Comparison of ENCODE assay signal across 9 cellular contexts in the genomic region with DNA sequence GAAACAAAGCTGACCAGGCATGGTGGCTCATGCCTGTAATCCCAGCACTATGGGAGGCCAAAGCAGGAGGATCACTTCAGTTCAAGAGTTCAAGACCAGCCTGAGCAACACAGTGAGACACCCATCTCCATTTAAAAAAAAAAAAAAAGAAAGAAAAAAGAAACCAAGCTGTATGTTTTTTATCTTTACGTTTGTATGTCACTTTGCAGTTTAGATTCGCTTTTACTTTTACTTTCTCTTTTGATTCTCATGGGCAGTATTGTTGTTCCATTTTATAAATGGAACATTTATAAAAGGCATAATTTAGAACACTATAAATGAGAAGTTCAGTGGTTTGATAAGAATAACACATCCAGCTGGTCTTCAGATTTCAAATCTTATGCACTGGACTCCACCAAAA. TPM values are rescaled to one million over a fixed set of nuclear protein-coding genes. Genes with fewer than 3 reads are reported as not detected.
DNase-seq lines count a peak whose midpoint lies in the region; ATAC-seq and TF ChIP-seq lines count a peak whose summit lies in the region.
"Had no signal": no experiment of that assay in that cellular context is flagged by ENCODE, and none has a peak within 500 bp of the region (broad histone marks: within the 10 kb centered on the region; RNA-seq: fewer than 3 reads in every experiment).

No MANE protein-coding gene starts in this region.

- DNase-seq in CD8-positive, alpha-beta memory T cell = peak in 2 of 5 donors; percentile 22 to 43
- peak; percentile 12 for DNase-seq in Jurkat, Clone E6-1 (ENCODE audit: low read depth, low spot score)
- no peak for DNase-seq in memory B cell (ENCODE audit: low spot score in 2 of 2)
- no peak for DNase-seq in stimulated activated CD8-positive, alpha-beta memory T cell treated with anti-CD3 and anti-CD28 coated beads, Interleukin-4, amount 100 ng/mL, for 48 hours
- DNase-seq in foreskin keratinocyte = no peak
- no peak for DNase-seq in progenitor cell of endocrine pancreas (ENCODE audit: low spot score, unreplicated experiment)
- DNase-seq: pancreas had no signal

- H3K27me3 ChIP-seq in CD8-positive, alpha-beta memory T cell (ENCODE audit: insufficient read depth, low read length, poor library complexity, severe bottlenecking) = no peaks in the 10 kb centered on the region
- no peaks in the 10 kb centered on the region for H3K27me3 ChIP-seq in foreskin keratinocyte
- H3K27me3 ChIP-seq: pancreas had no signal

- H3K4me1 ChIP-seq in CD8-positive, alpha-beta memory T cell (ENCODE audit: insufficient read depth, low read length) = peaks cover 48% of the 10 kb centered on the region
- no peaks in the 10 kb centered on the region for H3K4me1 ChIP-seq in foreskin keratinocyte
- H3K4me1 ChIP-seq: pancreas had no signal

- H3K27me3 Mint-ChIP-seq in CD8-positive, alpha-beta memory T cell = no peaks in the 10 kb centered on the region
- no peaks in the 10 kb centered on the region for H3K27me3 Mint-ChIP-seq in activated T-helper 17 cell treated with anti-CD3 and anti-CD28 coated beads, Interleukin-2, amount 50 U/mL, for 72 hours
- H3K27me3 Mint-ChIP-seq in memory B cell (no peaks in the 10 kb centered on the region), progenitor cell of endocrine pancreas (no peaks in the 10 kb centered on the region)

- peaks cover 42 to 56% (median 44%) of the 10 kb centered on the region in 3 donors for H3K4me1 Mint-ChIP-seq in CD8-positive, alpha-beta memory T cell
- H3K4me1 Mint-ChIP-seq in activated T-helper 17 cell treated with anti-CD3 and anti-CD28 coated beads, Interleukin-2, amount 50 U/mL, for 72 hours = peaks cover 30% of the 10 kb centered on the region
- H3K4me1 Mint-ChIP-seq in memory B cell (peaks cover 3% of the 10 kb centered on the region), progenitor cell of endocrine pancreas (ENCODE audit: low read depth) (no peaks in the 10 kb centered on the region)

- TF ChIP-seq CTCF in foreskin keratinocyte (conservative IDR thresholded peaks at IDR 0.05) (no peak), progenitor cell of endocrine pancreas (IDR thresholded peaks at IDR 0.05; ENCODE audit: unreplicated experiment) (no peak)

- H3K36me3 Mint-ChIP-seq in CD8-positive, alpha-beta memory T cell = peaks cover 0 to 8% (median 2%) of the 10 kb centered on the region in 3 donors
- H3K36me3 Mint-ChIP-seq in activated T-helper 17 cell treated with anti-CD3 and anti-CD28 coated beads, Interleukin-2, amount 50 U/mL, for 72 hours (ENCODE audit: low read depth) = no peaks in the 10 kb centered on the region
- no peaks in the 10 kb centered on the region for H3K36me3 Mint-ChIP-seq in memory B cell
- no peaks in the 10 kb centered on the region for H3K36me3 Mint-ChIP-seq in progenitor cell of endocrine pancreas (ENCODE audit: insufficient read depth)

- CTCF ChIA-PET in CD8-positive, alpha-beta memory T cell (lab: Charles Lee) = interaction anchor here (1.0 to 4.9 kb wide), 3 partner anchors 9 to 30 kb away, joined by 3 to 21 read pairs (median 3); a partner anchor contains a TSS

- peak overlapping the region; percentile 22 to 91 (median 78) for H3K27ac Mint-ChIP-seq in CD8-positive, alpha-beta memory T cell
- H3K27ac Mint-ChIP-seq in activated T-helper 17 cell treated with anti-CD3 and anti-CD28 coated beads, Interleukin-2, amount 50 U/mL, for 72 hours = peak overlapping the region; percentile 84
- H3K27ac Mint-ChIP-seq in memory B cell (no peak overlapping the region), progenitor cell of endocrine pancreas (no peak overlapping the region)

- H3K27ac ChIP-seq in CD8-positive, alpha-beta memory T cell (ENCODE audit: low read depth, low read length) = no peak overlapping the region
- H3K27ac ChIP-seq in foreskin keratinocyte = no peak overlapping the region
- H3K27ac ChIP-seq: pancreas had no signal

- H3K4me3 ChIP-seq in CD8-positive, alpha-beta memory T cell (ENCODE audit: low read length) = peak overlapping the region; percentile 29
- H3K4me3 ChIP-seq in Jurkat, Clone E6-1 (ENCODE audit: low read length) = no peak overlapping the region; the same call in 1 of the 2 replicates
- H3K4me3 ChIP-seq: pancreas had no signal

- H3K36me3 ChIP-seq in CD8-positive, alpha-beta memory T cell (ENCODE audit: insufficient read depth, low read length) = no peaks in the 10 kb centered on the region
- H3K36me3 ChIP-seq: pancreas had no signal

- H3K4me3 Mint-ChIP-seq in CD8-positive, alpha-beta memory T cell = peak overlapping the region; percentile 54 to 78 (median 74)
- peak overlapping the region; percentile 82 for H3K4me3 Mint-ChIP-seq in activated T-helper 17 cell treated with anti-CD3 and anti-CD28 coated beads, Interleukin-2, amount 50 U/mL, for 72 hours
- H3K4me3 Mint-ChIP-seq in memory B cell (peak overlapping the region; percentile 38), progenitor cell of endocrine pancreas (ENCODE audit: low read depth) (no peak overlapping the region)

- H3K9me3 ChIP-seq in CD8-positive, alpha-beta memory T cell (ENCODE audit: low read length) = no peaks in the 10 kb centered on the region
- H3K9me3 ChIP-seq: pancreas had no signal

- no peaks in the 10 kb centered on the region for H3K9me3 Mint-ChIP-seq in CD8-positive, alpha-beta memory T cell
- no peaks in the 10 kb centered on the region for H3K9me3 Mint-ChIP-seq in activated T-helper 17 cell treated with anti-CD3 and anti-CD28 coated beads, Interleukin-2, amount 50 U/mL, for 72 hours
- H3K9me3 Mint-ChIP-seq in memory B cell (no peaks in the 10 kb centered on the region), progenitor cell of endocrine pancreas (ENCODE audit: low read depth) (no peaks in the 10 kb centered on the region)

- POLR2A ChIA-PET in CD8-positive, alpha-beta memory T cell (lab: Charles Lee) = interaction anchor here (0.6 to 5.7 kb wide), 2 partner anchors 20 to 31 kb away, joined by 3 to 38 read pairs; a partner anchor contains a TSS

- peak; percentile 37 for ATAC-seq in activated T-helper 17 cell treated with anti-CD3 and anti-CD28 coated beads, Interleukin-2, amount 50 U/mL, for 72 hours (replicated peaks)
- ATAC-seq in memory B cell (ENCODE audit: low read depth) = no peak
- ATAC-seq in foreskin keratinocyte = no peak
- no peak for ATAC-seq in HG03520 (IDR thresholded peaks at IDR 0.05; ENCODE audit: unreplicated experiment)
- ATAC-seq: pancreas had no signal

RNA-seq across cellular contexts. Expression of a gene that starts 31.2 kb away (rescaled TPM):
- 10 to 100 TPM; 15.9 to 19.2 TPM for total RNA-seq in CD8-positive, alpha-beta memory T cell
- 17.7 TPM for polyA plus RNA-seq in CD8-positive, alpha-beta memory T cell
- 9.5 TPM for polyA plus RNA-seq in Jurkat, Clone E6-1 (2012; ENCODE audit: insufficient read depth, insufficient read length)
- 10 to 100 TPM; 28.6 to 43.8 TPM for total RNA-seq in activated T-helper 17 cell treated with anti-CD3 and anti-CD28 coated beads, Interleukin-2, amount 50 U/mL, for 72 hours
- total RNA-seq in foreskin keratinocyte (9.4 and 12.3 TPM in 2 replicates), progenitor cell of endocrine pancreas (15.7 and 17.7 TPM in 2 replicates)
- 3.2 and 3.7 TPM in 2 replicates for polyA plus RNA-seq in foreskin keratinocyte

Comparison
In these comparisons a context has a peak if more than half of its experiments do, and no peak if none do; other contexts are left out.
1. H3K27ac Mint-ChIP-seq: peak in CD8-positive, alpha-beta memory T cell (8 of 8) and activated T-helper 17 cell treated with anti-CD3 and anti-CD28 coated beads, Interleukin-2, amount 50 U/mL, for 72 hours (single experiment); none in memory B cell (single experiment) and progenitor cell of endocrine pancreas (single experiment).